Comparison of ENCODE assay signal across 18 cellular contexts in genomic region chr2:224195954-224196571, GRCh38.
DNase-seq lines count a peak whose midpoint lies in the region; ATAC-seq and TF ChIP-seq lines count a peak whose summit lies in the region.
"Had no signal": no experiment of that assay in that cellular context is flagged by ENCODE, and none has a peak within 500 bp of the region (broad histone marks: within the 10 kb centered on the region; RNA-seq: fewer than 3 reads in every experiment).

No MANE protein-coding gene starts in this region.

- no peaks in the 10 kb centered on the region for H3K36me3 ChIP-seq in body of pancreas (replicated peaks in 1 of 2; ENCODE audit: insufficient read depth in 1 of 2, low read depth in 2 of 2)
- no peaks in the 10 kb centered on the region for H3K36me3 ChIP-seq in mesenchymal stem cell (ENCODE audit: control insufficient read depth in 1 of 2, insufficient read depth in 2 of 2, low read depth in 1 of 2, low read length in 2 of 2)
- H3K36me3 ChIP-seq: BLaER1 treated with 17β-estradiol and CSF1 and Interleukin-3, amounts not matched to agents 10 nM and 100 nM; tibial artery had no signal

- no peak overlapping the region for H3K4me2 ChIP-seq in mesenchymal stem cell (ENCODE audit: low read length, poor library complexity, severe bottlenecking)
- H3K4me2 ChIP-seq: A549 had no signal

- no peak overlapping the region for H3K18ac ChIP-seq in mesenchymal stem cell (ENCODE audit: low read depth in 1 of 2, low read length in 2 of 2)

- ATAC-seq in body of pancreas (no peak), left cardiac atrium (peak; percentile 84 to 88), esophagus mucosa (no peak), HG02642 (IDR thresholded peaks at IDR 0.05; ENCODE audit: poor library complexity, unreplicated experiment) (no peak)
- ATAC-seq: A549; activated T-cell treated with anti-CD3 and anti-CD28 coated beads, Interleukin-2, amount 50 U/mL, for 72 hours; SK-N-SH treated with all-trans-retinoic acid at 6 μM for 48 hours had no signal

- no peaks in the 10 kb centered on the region for H3K27me3 ChIP-seq in body of pancreas
- no peaks in the 10 kb centered on the region for H3K27me3 ChIP-seq in mesenchymal stem cell (ENCODE audit: control insufficient read depth in 1 of 2, insufficient read depth in 1 of 2, low read length in 2 of 2)
- H3K27me3 ChIP-seq: BLaER1 treated with 17β-estradiol and CSF1 and Interleukin-3, amounts not matched to agents 10 nM and 100 nM; tibial artery had no signal

- H2BK5ac ChIP-seq in mesenchymal stem cell (ENCODE audit: low read depth, low read length, poor library complexity, severe bottlenecking): no peak overlapping the region

- H4K8ac ChIP-seq in mesenchymal stem cell (ENCODE audit: low read length): no peak overlapping the region

- H3K23ac ChIP-seq in mesenchymal stem cell (ENCODE audit: low read length in 2 of 2): no peak overlapping the region

- H3K14ac ChIP-seq in mesenchymal stem cell (ENCODE audit: low read length in 2 of 2): no peak overlapping the region

- DNase-seq in Ammon's horn (ENCODE audit: low spot score) (peak; percentile 82), body of pancreas (peak in 3 of 4 donors; percentile 9 to 35 (median 17)), left cardiac atrium (peak; percentile 31), nucleus accumbens (lab: John Stamatoyannopoulos, UW) (peak in 48 of 56 donors; percentile 3 to 78 (median 46)), mesenchymal stem cell (no peak), iPS-NIHi7 (ENCODE audit: extremely low spot score) (no peak)
- DNase-seq: activated CD4-positive, CD25-positive, alpha-beta regulatory T cell; activated T-cell treated with anti-CD3 and anti-CD28 coated beads, Interleukin-2, amount 50 U/mL, for 72 hours; erythroblast; NCI-H1105 treated with DMSO at 0.1 percent for 48 hours; T-helper 9 cell; tibial artery had no signal

- no peak overlapping the region for H4K91ac ChIP-seq in mesenchymal stem cell (ENCODE audit: low read length)

- H3K4ac ChIP-seq in mesenchymal stem cell (ENCODE audit: low read depth in 1 of 2, low read length in 2 of 2): no peak overlapping the region

- H2BK15ac ChIP-seq in mesenchymal stem cell (ENCODE audit: low read depth, poor library complexity, severe bottlenecking): no peak overlapping the region

- WGBS in body of pancreas, 2 donors: 51 to 67% methylated on average over 2 of the region's 2 CpGs
- WGBS in mesenchymal stem cell: 65% methylated on average over 2 of the region's 2 CpGs

- no peak for TF ChIP-seq POLR2A in body of pancreas (IDR thresholded peaks at IDR 0.05)

- intact Hi-C loops in body of pancreas (cut with DNase I) (no loop called here), left cardiac atrium (cut with DNase I) (no loop called here)

- H3K4me3 ChIP-seq in body of pancreas: no peak overlapping the region
- no peak overlapping the region for H3K4me3 ChIP-seq in mesenchymal stem cell (ENCODE audit: insufficient read depth in 1 of 2, low read depth in 1 of 2, low read length in 2 of 2)
- H3K4me3 ChIP-seq: A549; BLaER1 treated with 17β-estradiol and CSF1 and Interleukin-3, amounts not matched to agents 10 nM and 100 nM; tibial artery had no signal

- H2BK12ac ChIP-seq in mesenchymal stem cell (ENCODE audit: low read length in 2 of 2): no peak overlapping the region

- H2AFZ ChIP-seq in mesenchymal stem cell (ENCODE audit: low read depth, low read length): no peak overlapping the region
- H2AFZ ChIP-seq: parathyroid adenoma had no signal

- H3K4me1 ChIP-seq in body of pancreas (no peaks in the 10 kb centered on the region), mesenchymal stem cell (ENCODE audit: control insufficient read depth, insufficient read depth, low read depth, low read length) (peaks cover 1% of the 10 kb centered on the region)
- H3K4me1 ChIP-seq: parathyroid adenoma, tibial artery had no signal

- no peak for TF ChIP-seq CTCF in body of pancreas (IDR thresholded peaks at IDR 0.05)

- no peak overlapping the region for H3K9ac ChIP-seq in mesenchymal stem cell (ENCODE audit: low read length)
- H3K9ac ChIP-seq: BLaER1 treated with 17β-estradiol and CSF1 and Interleukin-3, amounts not matched to agents 10 nM and 100 nM; parathyroid adenoma had no signal

- H3K79me1 ChIP-seq in mesenchymal stem cell (replicated peaks; ENCODE audit: low read length, poor library complexity, severe bottlenecking): no peaks in the 10 kb centered on the region

- H2AK5ac ChIP-seq in mesenchymal stem cell (ENCODE audit: low read length, severe bottlenecking): no peak overlapping the region

- H3K9me3 ChIP-seq in body of pancreas: no peaks in the 10 kb centered on the region
- no peaks in the 10 kb centered on the region for H3K9me3 ChIP-seq in mesenchymal stem cell (ENCODE audit: control insufficient read depth, low read length)
- H3K9me3 ChIP-seq: tibial artery had no signal

- H2BK120ac ChIP-seq in mesenchymal stem cell (ENCODE audit: low read depth, low read length): no peak overlapping the region

- H3K27ac ChIP-seq in body of pancreas: no peak overlapping the region
- no peak overlapping the region for H3K27ac ChIP-seq in mesenchymal stem cell (ENCODE audit: low read length, poor library complexity, severe bottlenecking)
- H3K27ac ChIP-seq: A549; BLaER1 treated with 17β-estradiol and CSF1 and Interleukin-3, amounts not matched to agents 10 nM and 100 nM; parathyroid adenoma; tibial artery had no signal

Comparison
In these comparisons a context has a peak if more than half of its experiments do, and no peak if none do; other contexts are left out.
1. DNase-seq: peak in Ammon's horn (single experiment), body of pancreas (3 of 4), left cardiac atrium (single experiment) and nucleus accumbens (48 of 56); none in mesenchymal stem cell (single experiment) and iPS-NIHi7 (single experiment).
2. ATAC-seq: peak in left cardiac atrium (2 of 2); none in body of pancreas (single experiment), esophagus mucosa (single experiment) and HG02642 (single experiment).